ENCODE assay signal across 20 cellular contexts in the genomic region with DNA sequence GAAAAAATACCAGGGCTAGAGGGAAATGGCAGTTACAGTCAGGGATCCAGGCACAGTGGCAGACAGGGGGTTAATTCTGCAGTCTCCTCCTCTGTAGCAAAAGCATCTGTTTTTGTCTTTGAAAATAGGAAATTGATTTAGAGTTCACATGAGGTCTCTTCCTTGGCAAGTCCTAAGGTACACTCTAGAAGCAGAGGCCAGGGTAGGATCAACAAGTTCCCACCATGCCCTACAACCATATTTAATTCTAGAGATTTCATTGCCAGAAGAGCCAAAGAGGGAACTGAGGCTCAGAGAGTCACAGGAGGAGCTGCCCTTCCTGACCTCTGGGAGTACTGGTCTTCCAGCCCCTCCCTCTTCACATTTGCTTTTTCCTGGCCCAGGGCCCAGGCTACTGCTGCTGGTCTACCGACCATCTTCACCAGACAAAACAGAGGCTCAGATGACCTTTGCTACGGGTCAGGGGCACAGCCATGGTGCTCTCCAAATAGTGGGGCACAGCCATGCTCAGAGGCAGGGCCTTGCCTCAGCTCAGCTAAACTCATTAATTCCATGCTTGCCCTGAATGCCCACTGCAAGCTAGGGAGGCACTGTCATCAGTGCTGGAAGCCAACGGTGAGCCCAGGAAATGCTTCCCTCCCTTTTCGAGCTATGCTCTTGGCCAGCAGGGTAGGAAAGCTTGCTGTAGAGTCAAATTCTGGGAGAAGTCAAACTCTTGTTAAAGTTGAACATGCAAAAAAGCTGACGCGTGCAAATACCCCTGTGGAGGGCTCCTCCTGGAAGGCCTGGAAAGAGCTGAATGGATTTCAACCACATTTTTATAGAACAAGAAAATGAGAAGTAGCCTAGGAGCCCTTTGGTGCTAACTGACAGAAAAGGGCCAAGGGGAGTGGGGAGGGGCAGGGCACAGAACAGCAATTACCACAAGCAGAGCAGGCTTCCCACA. TPM values are rescaled to one million over a fixed set of nuclear protein-coding genes. Genes with fewer than 3 reads are reported as not detected.
DNase-seq lines count a peak whose midpoint lies in the region; ATAC-seq and TF ChIP-seq lines count a peak whose summit lies in the region.
"Had no signal": no experiment of that assay in that cellular context is flagged by ENCODE, and none has a peak within 500 bp of the region (broad histone marks: within the 10 kb centered on the region; RNA-seq: fewer than 3 reads in every experiment).

No MANE protein-coding gene starts in this region.

- H3K9me3 ChIP-seq in heart left ventricle (no peaks in the 10 kb centered on the region), right atrium auricular region (no peaks in the 10 kb centered on the region), heart right ventricle (no peaks in the 10 kb centered on the region), spleen (no peaks in the 10 kb centered on the region), suprapubic skin (no peaks in the 10 kb centered on the region)
- H3K9me3 ChIP-seq: BLaER1 treated with 17β-estradiol and CSF1 and Interleukin-3, amounts not matched to agents 10 nM and 100 nM had no signal

- H3K4me3 ChIP-seq in heart left ventricle (no peak overlapping the region), right atrium auricular region (no peak overlapping the region), heart right ventricle (no peak overlapping the region), spleen (no peak overlapping the region), suprapubic skin (no peak overlapping the region)
- H3K4me3 ChIP-seq: BLaER1 treated with 17β-estradiol and CSF1 and Interleukin-3, amounts not matched to agents 10 nM and 100 nM; GM23248 had no signal

- DNase-seq in heart left ventricle, result peak in 1 of 5 donors; percentile 40
- no peak for DNase-seq in right atrium auricular region (ENCODE audit: low spot score)
- DNase-seq in heart right ventricle, result peak in 1 of 2 donors; percentile 33
- DNase-seq in myocyte (ENCODE audit: low read depth), result peak; percentile 43
- DNase-seq in spleen, result no peak
- no peak for DNase-seq in suprapubic skin (ENCODE audit: low spot score in 2 of 2)
- no peak for DNase-seq in epidermal melanocyte (ENCODE audit: insufficient read length, low spot score)
- DNase-seq in GF-D8 (lab: John Stamatoyannopoulos, UW), result no peak
- DNase-seq: CD8-positive, alpha-beta T cell; DND-41; GM23248; HCEC 1CT; Karpas-422; MV-4-11; NCI-H1694; NCI-H2081; NCI-H446 treated with DMSO at 0.1 percent for 48 hours; NCI-H526 treated with DMSO at 0.1 percent for 48 hours; OCI-M1 had no signal

- 33 to 51% (median 46%) methylated on average over 6 of the region's 6 CpGs for WGBS in heart left ventricle, 4 donors
- 44% methylated on average over 6 of the region's 6 CpGs for WGBS in heart right ventricle, 2 donors
- WGBS in spleen, 5 donors, result 82 to 86% (median 84%) methylated on average over 6 of the region's 6 CpGs
- WGBS in suprapubic skin, result 75% methylated on average over 4 of the region's 6 CpGs

- no peak for TF ChIP-seq CTCF in heart left ventricle (IDR thresholded peaks at IDR 0.05)
- TF ChIP-seq CTCF in right atrium auricular region (IDR thresholded peaks at IDR 0.05), result no peak
- TF ChIP-seq CTCF in heart right ventricle (IDR thresholded peaks at IDR 0.05), result no peak
- no peak for TF ChIP-seq CTCF in spleen (IDR thresholded peaks at IDR 0.05 in 8 of 11, conservative IDR thresholded peaks at IDR 0.05 in 3 of 11)
- TF ChIP-seq CTCF in suprapubic skin (IDR thresholded peaks at IDR 0.05), result no peak

- ATAC-seq in heart left ventricle (peak in 3 of 4 donors; percentile 22 to 40 (median 34)), heart right ventricle (peak in 7 of 8 donors; percentile 38 to 76 (median 56))
- ATAC-seq: CD8-positive, alpha-beta T cell had no signal

- no peak for TF ChIP-seq EP300 in suprapubic skin (IDR thresholded peaks at IDR 0.05)

- H3K36me3 ChIP-seq in heart left ventricle (peaks cover 0 to 61% (median 43%) of the 10 kb centered on the region in 9 donors), right atrium auricular region (peaks cover 29% of the 10 kb centered on the region), heart right ventricle (peaks cover 0 to 81% (median 26%) of the 10 kb centered on the region in 9 donors), spleen (peaks cover 0 to 99% (median 49%) of the 10 kb centered on the region in 6 donors), suprapubic skin (peaks cover 64% of the 10 kb centered on the region)

- H3K27me3 ChIP-seq in heart left ventricle (no peaks in the 10 kb centered on the region), right atrium auricular region (no peaks in the 10 kb centered on the region), heart right ventricle (no peaks in the 10 kb centered on the region), spleen (replicated peaks in 1 of 7) (no peaks in the 10 kb centered on the region), suprapubic skin (no peaks in the 10 kb centered on the region)
- H3K27me3 ChIP-seq: BLaER1 treated with 17β-estradiol and CSF1 and Interleukin-3, amounts not matched to agents 10 nM and 100 nM had no signal

- H3K4me1 ChIP-seq in heart left ventricle (peaks cover 4 to 29% (median 17%) of the 10 kb centered on the region in 12 donors), right atrium auricular region (peaks cover 0 to 17% of the 10 kb centered on the region in 2 donors), heart right ventricle (peaks cover 5 to 36% (median 16%) of the 10 kb centered on the region in 9 donors), spleen (peaks cover 0 to 28% (median 0%) of the 10 kb centered on the region in 6 donors), suprapubic skin (no peaks in the 10 kb centered on the region)

- intact Hi-C loops in heart left ventricle (cut with DNase I) (no loop called here), heart right ventricle (cut with DNase I) (loop anchor here in 1 of 10 donors (5.0 kb wide), 1 partner anchor 209 kb away; no protein-coding TSS in a partner anchor), spleen (cut with DNase I; ENCODE audit: low total_unique reads) (no loop called here)

- H3K27ac ChIP-seq in heart left ventricle (peak overlapping the region in 2 of 12 donors; percentile 42 to 51), right atrium auricular region (no peak overlapping the region), heart right ventricle (peak overlapping the region in 2 of 10 donors; percentile 1 to 44), spleen (peak overlapping the region in 5 of 8 donors; percentile 0 to 41 (median 33)), suprapubic skin (no peak overlapping the region)
- H3K27ac ChIP-seq: BLaER1 treated with 17β-estradiol and CSF1 and Interleukin-3, amounts not matched to agents 10 nM and 100 nM; GM23248 had no signal

- TF ChIP-seq POLR2A in heart left ventricle (IDR thresholded peaks at IDR 0.05), result no peak
- no peak for TF ChIP-seq POLR2A in spleen (IDR thresholded peaks at IDR 0.05)
- TF ChIP-seq POLR2A in suprapubic skin (IDR thresholded peaks at IDR 0.05), result no peak

RNA-seq across cellular contexts. Expression of a gene that starts 11.7 kb away (rescaled TPM):
- under 1 TPM in 3 of 9 donors, not detected in 6; 0.15 to 0.27 (median 0.20) TPM for total RNA-seq in heart left ventricle
- under 1 TPM in 1 of 2 donors, not detected in 1; 0.08 TPM for polyA plus RNA-seq in heart left ventricle
- under 1 TPM in 1 of 2 donors, not detected in 1; 0.28 TPM for total RNA-seq in right atrium auricular region
- under 1 TPM in 2 of 10 donors, not detected in 8; 0.30 to 0.32 TPM for total RNA-seq in heart right ventricle
- polyA plus RNA-seq in heart right ventricle, result under 1 TPM in 1 of 2 donors, not detected in 1; 0.03 TPM
- 0.19 TPM in 1 of 2 replicates, not detected in the other for total RNA-seq in myocyte
- polyA plus RNA-seq in myocyte (2012), result 0.55 TPM
- total RNA-seq in spleen, result 10 to 100 TPM in 3 of 7 donors, 1 to 10 TPM in 4; 2.3 to 34.1 (median 8.5) TPM
- polyA plus RNA-seq in spleen, result 1 to 10 TPM in 1 of 3 donors, under 1 TPM in 2; 0.06 to 2.0 (median 0.20) TPM
- 1 to 10 TPM in 3 of 4 donors, under 1 TPM in 1; 0.80 to 3.0 (median 2.6) TPM for total RNA-seq in suprapubic skin
- total RNA-seq: GM23248 had no signal
- polyA plus RNA-seq: GM23248 had no signal

RNA-seq across cellular contexts. Expression of a gene that starts 21.8 kb away (rescaled TPM):
- total RNA-seq in heart left ventricle, result 10 to 100 TPM in 3 of 9 donors, 1 to 10 TPM in 6; 1.9 to 26.5 (median 7.9) TPM
- polyA plus RNA-seq in heart left ventricle, result 1 to 10 TPM; 2.3 to 4.8 TPM
- 10 to 100 TPM; 11.9 to 26.4 TPM for total RNA-seq in right atrium auricular region
- 10 to 100 TPM in 2 of 10 donors, 1 to 10 TPM in 8; 3.6 to 16.5 (median 5.3) TPM for total RNA-seq in heart right ventricle
- 1 to 10 TPM; 3.7 to 8.2 TPM for polyA plus RNA-seq in heart right ventricle
- 147 and 185 TPM in 2 replicates for total RNA-seq in myocyte
- polyA plus RNA-seq in myocyte (2012), result 89.0 TPM
- total RNA-seq in spleen, result 10 to 100 TPM; 22.6 to 52.8 (median 36.8) TPM
- 10 to 100 TPM; 16.2 to 26.6 (median 22.3) TPM for polyA plus RNA-seq in spleen
- total RNA-seq in suprapubic skin, result 10 to 100 TPM in 3 of 4 donors, 1 to 10 TPM in 1; 9.1 to 22.6 (median 13.9) TPM

RNA-seq across cellular contexts. Expression of a gene that starts 56.0 kb away (rescaled TPM):
- total RNA-seq in heart left ventricle, result 100 to 1,000 TPM in 1 of 9 donors, 10 to 100 TPM in 8; 57.9 to 114 (median 62.5) TPM
- 10 to 100 TPM; 41.7 to 59.5 TPM for polyA plus RNA-seq in heart left ventricle
- 100 to 1,000 TPM in 1 of 2 donors, 10 to 100 TPM in 1; 91.7 to 116 TPM for total RNA-seq in right atrium auricular region
- total RNA-seq in heart right ventricle, result 10 to 100 TPM; 46.4 to 77.9 (median 60.1) TPM
- 100 to 1,000 TPM in 1 of 2 donors, 10 to 100 TPM in 1; 31.9 to 107 TPM for polyA plus RNA-seq in heart right ventricle
- total RNA-seq in myocyte, result 103 and 129 TPM in 2 replicates
- polyA plus RNA-seq in myocyte (2012), result 53.9 TPM
- 100 to 1,000 TPM in 5 of 7 donors, 10 to 100 TPM in 2; 86.0 to 136 (median 106) TPM for total RNA-seq in spleen
- polyA plus RNA-seq in spleen, result 10 to 100 TPM; 44.2 to 89.0 (median 60.9) TPM
- 10 to 100 TPM; 60.5 to 91.0 (median 73.4) TPM for total RNA-seq in suprapubic skin

Comparison
In these comparisons a context has a peak if more than half of its experiments do, and no peak if none do; other contexts are left out.
1. H3K27ac ChIP-seq: peak in spleen (5 of 8); none in right atrium auricular region (0 of 2) and suprapubic skin (single experiment).